In genomic region chr19:1266818-1267440, GRCh38 we compare ENCODE assay signal across 8 cellular contexts. TPM values are rescaled to one million over a fixed set of nuclear protein-coding genes. Genes with fewer than 3 reads are reported as not detected.
DNase-seq lines count a peak whose midpoint lies in the region; ATAC-seq and TF ChIP-seq lines count a peak whose summit lies in the region.

No MANE protein-coding gene starts in this region.

- H3K36me3 Mint-ChIP-seq in GM23338 (ENCODE audit: low read depth): peaks cover 32% of the 10 kb centered on the region
- H3K36me3 Mint-ChIP-seq in activated CD8-positive, alpha-beta T cell treated with anti-CD3 and anti-CD28 coated beads, Interleukin-2, amount 10 ng/mL, durations not matched to agents 7 days and 5 days (ENCODE audit: low read depth): peaks cover 33% of the 10 kb centered on the region

- H3K4me2 ChIP-seq in DND-41 (ENCODE audit: insufficient read depth, low read length) (peak overlapping the region; percentile 72), GM23338 (peak overlapping the region; percentile 95)

- H3K9me3 ChIP-seq in DND-41 (ENCODE audit: insufficient read depth, low read length, severe bottlenecking) (no peaks in the 10 kb centered on the region), endocrine pancreas (ENCODE audit: control insufficient read depth, low read length) (no peaks in the 10 kb centered on the region), mononuclear cell (ENCODE audit: low read depth, low read length) (no peaks in the 10 kb centered on the region)

- H3K27ac Mint-ChIP-seq in GM23338: no peak overlapping the region
- no peak overlapping the region for H3K27ac Mint-ChIP-seq in activated CD8-positive, alpha-beta T cell treated with anti-CD3 and anti-CD28 coated beads, Interleukin-2, amount 10 ng/mL, durations not matched to agents 7 days and 5 days

- no peak for TF ChIP-seq POLR2A in NB4 (IDR thresholded peaks at IDR 0.05; ENCODE audit: extremely low read depth, insufficient read length)

- H3K4me3 Mint-ChIP-seq in GM23338: peak overlapping the region; percentile 64
- H3K4me3 Mint-ChIP-seq in activated CD8-positive, alpha-beta T cell treated with anti-CD3 and anti-CD28 coated beads, Interleukin-2, amount 10 ng/mL, durations not matched to agents 7 days and 5 days: peak overlapping the region; percentile 69

- peaks cover 50% of the 10 kb centered on the region for H3K4me1 ChIP-seq in DND-41 (ENCODE audit: insufficient read depth, low read length)
- H3K4me1 ChIP-seq in GM23338 (ENCODE audit: insufficient read depth): peaks cover 51% of the 10 kb centered on the region
- H3K4me1 ChIP-seq in endocrine pancreas (ENCODE audit: control insufficient read depth, insufficient read depth, low read length): no peaks in the 10 kb centered on the region
- peaks cover 92% of the 10 kb centered on the region for H3K4me1 ChIP-seq in mononuclear cell (ENCODE audit: insufficient read depth, low read length)

- peaks cover 24% of the 10 kb centered on the region for H4K20me1 ChIP-seq in DND-41 (ENCODE audit: insufficient read depth, low read length)
- peaks cover 20% of the 10 kb centered on the region for H4K20me1 ChIP-seq in GM23338 (replicated peaks; ENCODE audit: insufficient read depth)

- H2AFZ ChIP-seq in DND-41 (ENCODE audit: low read depth, low read length) (peak overlapping the region; percentile 49; the same call in 1 of the 2 replicates), GM23338 (0 out of 2 replicates have a peak overlapping the region, but pooled peaks have one; percentile 23)

- DNase-seq in DND-41: peak; percentile 55
- peak; percentile 73 for DNase-seq in GM23338 (ENCODE audit: low spot score)
- DNase-seq in NB4 (ENCODE audit: low read depth): peak; percentile 56
- peak; percentile 80 for DNase-seq in activated CD8-positive, alpha-beta T cell treated with anti-CD3 and anti-CD28 coated beads, Interleukin-2, amount 10 ng/mL, durations not matched to agents 7 days and 5 days
- peak in 43 of 49 donors; percentile 20 to 89 (median 64) for DNase-seq in substantia nigra (lab: John Stamatoyannopoulos, UW)

- H3K79me2 ChIP-seq in DND-41 (ENCODE audit: insufficient read depth, low read length) (peaks cover 28% of the 10 kb centered on the region), GM23338 (replicated peaks; ENCODE audit: insufficient read depth) (peaks cover 27% of the 10 kb centered on the region)

- ATAC-seq in DND-41 (ENCODE audit: insufficient read depth, low read depth): no peak
- peak; percentile 5 for ATAC-seq in GM23338
- peak; percentile 7 for ATAC-seq in activated CD8-positive, alpha-beta T cell treated with anti-CD3 and anti-CD28 coated beads, Interleukin-2, amount 10 ng/mL, durations not matched to agents 7 days and 5 days
- ATAC-seq in GM21576 (IDR thresholded peaks at IDR 0.05; ENCODE audit: unreplicated experiment): no peak

- H3K4me3 ChIP-seq in DND-41 (ENCODE audit: low read depth in 1 of 2, low read length in 2 of 2) (peak overlapping the region in 1 of 2 experiments; percentile 51; a peak in 2 of 4 replicates), GM23338 (peak overlapping the region; percentile 94), NB4 (ENCODE audit: low read depth, low read length) (no peak overlapping the region), endocrine pancreas (ENCODE audit: control insufficient read depth, insufficient read depth, low read length) (no peak overlapping the region), mononuclear cell (ENCODE audit: low read length) (peak overlapping the region; percentile 41)

- CTCF ChIA-PET in activated CD8-positive, alpha-beta T cell treated with anti-CD3 and anti-CD28 coated beads, Interleukin-2, amount 10 ng/mL, durations not matched to agents 7 days and 5 days (lab: Charles Lee): interaction anchor here (0.7 to 5.2 kb wide), 24 partner anchors 8 to 609 kb away, joined by 3 to 606 read pairs (median 4); partner anchors contain the start of genes ARHGAP45, ATP5F1D and FAM174C

- H3F3A ChIP-seq in GM23338 (replicated peaks; ENCODE audit: low read depth): peaks cover 49% of the 10 kb centered on the region

- H3K9me2 ChIP-seq in GM23338 (ENCODE audit: insufficient read depth): no peaks in the 10 kb centered on the region

- H3K4me1 Mint-ChIP-seq in GM23338: peaks cover 59% of the 10 kb centered on the region
- peaks cover 70% of the 10 kb centered on the region for H3K4me1 Mint-ChIP-seq in activated CD8-positive, alpha-beta T cell treated with anti-CD3 and anti-CD28 coated beads, Interleukin-2, amount 10 ng/mL, durations not matched to agents 7 days and 5 days (ENCODE audit: low read depth)

- H3K9ac ChIP-seq in DND-41 (ENCODE audit: low read depth, low read length): peak overlapping the region; percentile 52
- peak overlapping the region; percentile 82 for H3K9ac ChIP-seq in endocrine pancreas (ENCODE audit: control insufficient read depth, insufficient read depth, low read length)

- peaks cover 49% of the 10 kb centered on the region for H3K27me3 Mint-ChIP-seq in GM23338 (ENCODE audit: insufficient read depth, low read depth, poor library complexity)
- peaks cover 2% of the 10 kb centered on the region for H3K27me3 Mint-ChIP-seq in activated CD8-positive, alpha-beta T cell treated with anti-CD3 and anti-CD28 coated beads, Interleukin-2, amount 10 ng/mL, durations not matched to agents 7 days and 5 days (ENCODE audit: low read depth)

- H3K27ac ChIP-seq in DND-41 (ENCODE audit: low read length) (no peak overlapping the region), GM23338 (ENCODE audit: low read depth) (no peak overlapping the region), substantia nigra (ENCODE audit: low read depth, low read length, poor library complexity, severe bottlenecking) (peak overlapping the region; percentile 66)

- H3K36me3 ChIP-seq in DND-41 (ENCODE audit: insufficient read depth, low read length) (peaks cover 24% of the 10 kb centered on the region), GM23338 (ENCODE audit: insufficient read depth) (peaks cover 15% of the 10 kb centered on the region), endocrine pancreas (ENCODE audit: control insufficient read depth, insufficient read depth, low read length) (no peaks in the 10 kb centered on the region)

- H3K9me3 Mint-ChIP-seq in GM23338: peaks cover 2% of the 10 kb centered on the region
- no peaks in the 10 kb centered on the region for H3K9me3 Mint-ChIP-seq in activated CD8-positive, alpha-beta T cell treated with anti-CD3 and anti-CD28 coated beads, Interleukin-2, amount 10 ng/mL, durations not matched to agents 7 days and 5 days (ENCODE audit: insufficient read depth)

- TF ChIP-seq CTCF in DND-41 (IDR thresholded peaks at IDR 0.05; ENCODE audit: borderline replicate concordance, extremely low read depth, low read length, poor library complexity, severe bottlenecking) (peak; percentile 93), GM23338 (conservative IDR thresholded peaks at IDR 0.05; ENCODE audit: low read depth in 2 of 2) (peak; percentile 73 to 88), NB4 (IDR thresholded peaks at IDR 0.05; ENCODE audit: low read depth, low read length) (peak; percentile 54)

- POLR2A ChIA-PET in activated CD8-positive, alpha-beta T cell treated with anti-CD3 and anti-CD28 coated beads, Interleukin-2, amount 10 ng/mL, durations not matched to agents 7 days and 5 days (lab: Charles Lee): interaction anchor here (0.7 to 4.4 kb wide), 6 partner anchors 8 to 192 kb away, joined by 3 to 218 read pairs (median 4); partner anchors contain the start of genes ATP5F1D and FAM174C

- H3K27me3 ChIP-seq in DND-41 (ENCODE audit: insufficient read depth, low read length, poor library complexity) (peaks cover 4% of the 10 kb centered on the region), GM23338 (ENCODE audit: insufficient read depth) (peaks cover 10% of the 10 kb centered on the region; the same call in 1 of the 2 replicates), endocrine pancreas (ENCODE audit: control insufficient read depth, insufficient read depth, low read length) (no peaks in the 10 kb centered on the region), mononuclear cell (ENCODE audit: insufficient read depth, low read length) (no peaks in the 10 kb centered on the region)

TF ChIP-seq in GM23338, 12 proteins besides CTCF, POLR2A, EP300 and RAD21 (continues in another document):
- no peak for TF ChIP-seq STAT1 (IDR thresholded peaks at IDR 0.05; ENCODE audit: unreplicated experiment)
- TF ChIP-seq NANOG (IDR thresholded peaks at IDR 0.05; ENCODE audit: borderline replicate concordance): no peak

RNA-seq across cellular contexts. Expression of gene CIRBP, which starts 2.2 kb away (rescaled TPM):
- total RNA-seq in GM23338 (2014; rRNA removed; shearing (Covaris generic)): 152 and 202 TPM in 2 replicates
- 153 and 160 TPM in 2 replicates for polyA plus RNA-seq in GM23338 (2016; fragmentation: Nextera tagmentation; extraction: Ambion mirVana)
- total RNA-seq in activated CD8-positive, alpha-beta T cell treated with anti-CD3 and anti-CD28 coated beads, Interleukin-2, amount 10 ng/mL, durations not matched to agents 7 days and 5 days: 100 to 1,000 TPM; 172 to 195 TPM
- total RNA-seq in mononuclear cell: 455 TPM

RNA-seq across cellular contexts. Expression of gene FAM174C, which starts 8.4 kb away (rescaled TPM):
- 39.2 and 60.4 TPM in 2 replicates for total RNA-seq in GM23338 (2014; rRNA removed; shearing (Covaris generic))
- 62.3 and 68.0 TPM in 2 replicates for polyA plus RNA-seq in GM23338 (2016; fragmentation: Nextera tagmentation; extraction: Ambion mirVana)
- 10 to 100 TPM; 57.1 TPM for total RNA-seq in activated CD8-positive, alpha-beta T cell treated with anti-CD3 and anti-CD28 coated beads, Interleukin-2, amount 10 ng/mL, durations not matched to agents 7 days and 5 days
- 16.3 TPM for total RNA-seq in mononuclear cell

RNA-seq across cellular contexts. Expression of gene MIDN, which starts 18.5 kb away (rescaled TPM):
- 84.5 and 113 TPM in 2 replicates for total RNA-seq in GM23338 (2014; rRNA removed; shearing (Covaris generic))
- 28.6 and 33.3 TPM in 2 replicates for polyA plus RNA-seq in GM23338 (2016; fragmentation: Nextera tagmentation; extraction: Ambion mirVana)
- total RNA-seq in activated CD8-positive, alpha-beta T cell treated with anti-CD3 and anti-CD28 coated beads, Interleukin-2, amount 10 ng/mL, durations not matched to agents 7 days and 5 days: 10 to 100 TPM; 88.4 to 94.3 TPM
- total RNA-seq in mononuclear cell: 67.0 TPM

RNA-seq across cellular contexts. Expression of gene EFNA2, which starts 18.7 kb away (rescaled TPM):
- total RNA-seq in GM23338 (2014; rRNA removed; shearing (Covaris generic)): 8.2 and 10.3 TPM in 2 replicates
- 2.7 and 4.8 TPM in 2 replicates for polyA plus RNA-seq in GM23338 (2016; fragmentation: Nextera tagmentation; extraction: Ambion mirVana)
- total RNA-seq in activated CD8-positive, alpha-beta T cell treated with anti-CD3 and anti-CD28 coated beads, Interleukin-2, amount 10 ng/mL, durations not matched to agents 7 days and 5 days: not detected
- total RNA-seq in mononuclear cell: not detected

RNA-seq across cellular contexts. Expression of gene ATP5F1D, which starts 25.4 kb away (rescaled TPM):
- 78.7 and 139 TPM in 2 replicates for total RNA-seq in GM23338 (2014; rRNA removed; shearing (Covaris generic))
- 396 and 420 TPM in 2 replicates for polyA plus RNA-seq in GM23338 (2016; fragmentation: Nextera tagmentation; extraction: Ambion mirVana)
- total RNA-seq in activated CD8-positive, alpha-beta T cell treated with anti-CD3 and anti-CD28 coated beads, Interleukin-2, amount 10 ng/mL, durations not matched to agents 7 days and 5 days: 100 to 1,000 TPM; 209 to 222 TPM
- 10.4 TPM for total RNA-seq in mononuclear cell

Comparison
In these comparisons a context has a peak if more than half of its experiments do, and no peak if none do; other contexts are left out.
1. ATAC-seq: peak in GM23338 (single experiment) and activated CD8-positive, alpha-beta T cell treated with anti-CD3 and anti-CD28 coated beads, Interleukin-2, amount 10 ng/mL, durations not matched to agents 7 days and 5 days (single experiment); none in DND-41 (single experiment) and GM21576 (single experiment).
2. H3K4me3 ChIP-seq: peak in GM23338 (single experiment) and mononuclear cell (single experiment); none in NB4 (single experiment) and endocrine pancreas (single experiment).
3. Peak in every context shown above with its lines, with median percentiles within 50 percentile points of each other: DNase-seq and CTCF ChIP-seq.